8 cellular contexts compared by ENCODE assay signal in genomic region chr4:163544407-163545038, GRCh38. TPM values are rescaled to one million over a fixed set of nuclear protein-coding genes. Genes with fewer than 3 reads are reported as not detected.
DNase-seq lines count a peak whose midpoint lies in the region; ATAC-seq and TF ChIP-seq lines count a peak whose summit lies in the region.

No MANE protein-coding gene starts in this region.

- no peak overlapping the region for H3K27ac ChIP-seq in C4-2B
- no peak overlapping the region for H3K27ac ChIP-seq in stomach

- ATAC-seq in GM19023 (IDR thresholded peaks at IDR 0.05; ENCODE audit: unreplicated experiment) (peak; percentile 94), HG03139 (IDR thresholded peaks at IDR 0.05; ENCODE audit: unreplicated experiment) (peak; percentile 84)
- ATAC-seq in activated CD8-positive, alpha-beta memory T cell treated with anti-CD3 and anti-CD28 coated beads, Interleukin-2, amount 10 ng/mL, durations not matched to agents 7 days and 5 days: peak; percentile 93

- DNase-seq in NCI-H82 treated with DMSO at 0.1 percent for 48 hours (lab: John Stamatoyannopoulos, UW; ENCODE audit: unreplicated experiment): peak; percentile 33
- peak; percentile 72 for DNase-seq in activated CD8-positive, alpha-beta memory T cell treated with anti-CD3 and anti-CD28 coated beads, Interleukin-2, amount 10 ng/mL, durations not matched to agents 7 days and 5 days
- DNase-seq in erythroblast (lab: John Stamatoyannopoulos, UW): peak; percentile 65 to 75
- DNase-seq in nephron progenitor cell: peak; percentile 77
- peak; percentile 54 for DNase-seq in stomach

- H3K27ac Mint-ChIP-seq in activated CD8-positive, alpha-beta memory T cell treated with anti-CD3 and anti-CD28 coated beads, Interleukin-2, amount 10 ng/mL, durations not matched to agents 7 days and 5 days: no peak overlapping the region
- H3K27ac Mint-ChIP-seq in nephron progenitor cell: no peak overlapping the region

- H3K4me3 Mint-ChIP-seq in activated CD8-positive, alpha-beta memory T cell treated with anti-CD3 and anti-CD28 coated beads, Interleukin-2, amount 10 ng/mL, durations not matched to agents 7 days and 5 days: no peak overlapping the region
- no peak overlapping the region for H3K4me3 Mint-ChIP-seq in nephron progenitor cell

- CTCF ChIA-PET in activated CD8-positive, alpha-beta memory T cell treated with anti-CD3 and anti-CD28 coated beads, Interleukin-2, amount 10 ng/mL, durations not matched to agents 7 days and 5 days (lab: Charles Lee): interaction anchor here (1.0 to 2.7 kb wide), 4 partner anchors 37 to 60 kb away, joined by 3 to 10 read pairs (median 6); no protein-coding TSS in a partner anchor

- H3K36me3 Mint-ChIP-seq in activated CD8-positive, alpha-beta memory T cell treated with anti-CD3 and anti-CD28 coated beads, Interleukin-2, amount 10 ng/mL, durations not matched to agents 7 days and 5 days: no peaks in the 10 kb centered on the region
- peaks cover 4% of the 10 kb centered on the region for H3K36me3 Mint-ChIP-seq in nephron progenitor cell (ENCODE audit: low read depth)

- WGBS in stomach, 5 donors: 4 to 7% (median 4%) methylated on average over 12 of the region's 12 CpGs

- TF ChIP-seq CTCF in C4-2B (conservative IDR thresholded peaks at IDR 0.05): peak; percentile 95
- peak; percentile 87 for TF ChIP-seq CTCF in nephron progenitor cell (IDR thresholded peaks at IDR 0.05)
- peak in 5 of 7 experiments; percentile 66 to 85 (median 82) for TF ChIP-seq CTCF in stomach (IDR thresholded peaks at IDR 0.05)

- intact Hi-C loops in stomach (cut with DNase I; ENCODE audit: low total_unique reads): loop anchor here (5.0 kb wide), 1 partner anchor 57 kb away; no protein-coding TSS in a partner anchor

- no peaks in the 10 kb centered on the region for H3K27me3 ChIP-seq in stomach

- H3K9me3 ChIP-seq in stomach: no peaks in the 10 kb centered on the region

- TF ChIP-seq POLR2A in erythroblast (IDR thresholded peaks at IDR 0.05; ENCODE audit: low read length) (no peak), stomach (IDR thresholded peaks at IDR 0.05) (no peak)

- peaks cover 0 to 16% (median 7%) of the 10 kb centered on the region in 4 donors for H3K4me1 ChIP-seq in stomach

- H3K9me3 Mint-ChIP-seq in activated CD8-positive, alpha-beta memory T cell treated with anti-CD3 and anti-CD28 coated beads, Interleukin-2, amount 10 ng/mL, durations not matched to agents 7 days and 5 days (ENCODE audit: low read depth): no peaks in the 10 kb centered on the region
- no peaks in the 10 kb centered on the region for H3K9me3 Mint-ChIP-seq in nephron progenitor cell

- no peaks in the 10 kb centered on the region for H3K27me3 Mint-ChIP-seq in activated CD8-positive, alpha-beta memory T cell treated with anti-CD3 and anti-CD28 coated beads, Interleukin-2, amount 10 ng/mL, durations not matched to agents 7 days and 5 days
- no peaks in the 10 kb centered on the region for H3K27me3 Mint-ChIP-seq in nephron progenitor cell (ENCODE audit: low read depth, poor library complexity)

- no peak for TF ChIP-seq EP300 in stomach (IDR thresholded peaks at IDR 0.05)

- peaks cover 4% of the 10 kb centered on the region for H3K4me1 Mint-ChIP-seq in activated CD8-positive, alpha-beta memory T cell treated with anti-CD3 and anti-CD28 coated beads, Interleukin-2, amount 10 ng/mL, durations not matched to agents 7 days and 5 days
- H3K4me1 Mint-ChIP-seq in nephron progenitor cell: no peaks in the 10 kb centered on the region

- H3K36me3 ChIP-seq in stomach: no peaks in the 10 kb centered on the region

- H3K4me3 ChIP-seq in stomach: peak overlapping the region; percentile 13 to 25 (median 22)

RNA-seq across cellular contexts. Expression of gene TMA16, which starts 50.0 kb away (rescaled TPM):
- 10 to 100 TPM; 36.5 to 47.1 TPM for total RNA-seq in activated CD8-positive, alpha-beta memory T cell treated with anti-CD3 and anti-CD28 coated beads, Interleukin-2, amount 10 ng/mL, durations not matched to agents 7 days and 5 days
- 10 to 100 TPM in 3 of 5 donors, 1 to 10 TPM in 2; 6.7 to 79.4 (median 38.0) TPM for total RNA-seq in stomach
- 10 to 100 TPM in 2 of 3 donors, 1 to 10 TPM in 1; 9.4 to 18.5 (median 15.3) TPM for polyA plus RNA-seq in stomach
